Comparison of ENCODE assay signal across 20 cellular contexts in the genomic region with DNA sequence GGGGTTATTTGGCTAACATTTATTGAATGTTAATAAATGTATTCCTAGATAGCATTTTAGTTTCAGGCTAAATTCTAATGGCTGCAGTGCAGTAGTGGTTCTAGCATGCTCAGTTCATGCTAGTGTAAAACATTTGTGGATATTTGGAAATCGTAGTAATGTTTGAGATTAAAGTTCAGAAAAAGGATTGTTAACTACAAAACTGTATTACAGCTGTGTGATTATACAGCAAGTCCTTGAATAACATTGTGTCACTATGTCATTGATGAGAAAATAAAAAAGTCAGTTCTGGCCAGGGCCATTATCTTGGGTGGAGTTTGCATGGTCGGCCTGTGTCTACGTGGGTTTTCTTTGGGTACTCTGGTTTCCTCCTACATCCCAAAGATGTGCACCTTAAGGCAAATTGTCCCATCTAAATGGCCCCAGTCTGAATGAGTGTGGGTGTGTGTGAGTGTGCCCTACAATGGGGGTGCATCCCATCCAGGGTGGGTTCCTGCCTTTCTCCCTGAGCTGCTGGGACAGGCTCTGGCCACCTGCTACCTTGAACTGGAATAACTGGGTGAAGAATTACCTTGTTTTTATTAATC.
"Had no signal": no experiment of that assay in that cellular context is flagged by ENCODE, and none has a peak within 500 bp of the region (broad histone marks: within the 10 kb centered on the region; RNA-seq: fewer than 3 reads in every experiment).

No MANE protein-coding gene starts in this region.

- ATAC-seq: effector memory CD8-positive, alpha-beta T cell; naive thymus-derived CD4-positive, alpha-beta T cell; stimulated activated naive B cell treated with anti-CD40 and anti-IgM and Interleukin-4, amounts not matched to agents 10 μg/mL and 1 μg/mL and 100 μg/mL, for 72 hours had no signal

- DNase-seq: cortex of kidney; effector memory CD8-positive, alpha-beta T cell; hypothalamus; immature natural killer cell; islet precursor cell; kidney glomerular epithelial cell; mesenchymal stem cell; naive thymus-derived CD4-positive, alpha-beta T cell; sigmoid colon; stimulated activated CD4-positive, alpha-beta T cell treated with anti-CD3 and anti-CD28 coated beads, Interleukin-4, amount 100 ng/mL, for 4 hours; stimulated activated naive B cell treated with anti-CD40 and anti-IgM and Interleukin-4, amounts not matched to agents 10 μg/mL and 1 μg/mL and 100 μg/mL, for 72 hours; upper lobe of left lung had no signal

- H3K36me3 ChIP-seq: neural progenitor cell, prostate gland, right atrium auricular region, sigmoid colon, thoracic aorta, tibial nerve, upper lobe of left lung had no signal

- H3K4me3 ChIP-seq: neural progenitor cell, prostate gland, right atrium auricular region, sigmoid colon, thoracic aorta, tibial nerve, upper lobe of left lung had no signal

- FAIRE-seq: frontal cortex, urothelium cell line had no signal

- H2AFZ ChIP-seq: neural progenitor cell, parathyroid adenoma had no signal

- H3K4me1 ChIP-seq: neural progenitor cell, prostate gland had no signal

- H3K9ac ChIP-seq: neural progenitor cell, parathyroid adenoma had no signal

- H3K9me3 ChIP-seq: prostate gland, right atrium auricular region, sigmoid colon, thoracic aorta, tibial nerve, upper lobe of left lung had no signal

- H3K4me2 ChIP-seq: neural progenitor cell had no signal

- H3K27me3 ChIP-seq: neural progenitor cell, right atrium auricular region, sigmoid colon, tibial nerve, upper lobe of left lung had no signal

- H3K27ac ChIP-seq: neural progenitor cell, parathyroid adenoma, prostate gland, right atrium auricular region, sigmoid colon, thoracic aorta, tibial nerve, upper lobe of left lung had no signal
